11 cellular contexts compared by ENCODE assay signal in the genomic region with DNA sequence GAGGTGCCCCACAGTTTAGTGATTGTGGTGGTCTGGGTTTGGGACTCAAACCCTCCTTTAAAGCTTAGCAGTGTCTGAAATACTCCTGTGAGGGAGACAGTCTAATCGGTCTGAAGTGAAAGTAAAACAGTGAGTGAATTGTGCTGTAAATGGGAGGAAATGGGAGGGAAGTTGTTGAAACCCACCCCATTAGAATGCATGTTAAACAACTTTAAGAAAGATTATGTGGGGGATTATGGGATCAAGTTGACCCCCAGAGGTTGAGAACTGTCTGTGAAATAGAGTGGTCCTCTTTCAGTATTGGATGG.
A peak's percentile ranks its signal among the peaks of the same experiment; 100 is the strongest.
DNase-seq lines count a peak whose midpoint lies in the region; ATAC-seq and TF ChIP-seq lines count a peak whose summit lies in the region.
"Had no signal": no experiment of that assay in that cellular context is flagged by ENCODE, and none has a peak within 500 bp of the region (broad histone marks: within the 10 kb centered on the region; RNA-seq: fewer than 3 reads in every experiment).

No MANE protein-coding gene starts in this region.

- ATAC-seq in HG03066 (IDR thresholded peaks at IDR 0.05; ENCODE audit: low read depth, unreplicated experiment): peak; percentile 29
- ATAC-seq in central memory CD8-positive, alpha-beta T cell (replicated peaks; ENCODE audit: extremely low read depth, poor library complexity, severe bottlenecking): peak; percentile 67
- ATAC-seq in natural killer cell: peak in 2 of 3 donors; percentile 63 to 74
- ATAC-seq in GM19395 (IDR thresholded peaks at IDR 0.05; ENCODE audit: unreplicated experiment): no peak
- no peak for ATAC-seq in HG02840 (IDR thresholded peaks at IDR 0.05; ENCODE audit: low FRiP score, unreplicated experiment)
- ATAC-seq: sciatic nerve had no signal

- H3K36me3 Mint-ChIP-seq in central memory CD8-positive, alpha-beta T cell (ENCODE audit: insufficient read depth): peaks cover 19% of the 10 kb centered on the region
- H3K36me3 Mint-ChIP-seq in natural killer cell: no peaks in the 10 kb centered on the region

- H3K27ac Mint-ChIP-seq in central memory CD8-positive, alpha-beta T cell (ENCODE audit: low read depth): peak overlapping the region; percentile 91
- peak overlapping the region in 1 of 2 donors; percentile 97 for H3K27ac Mint-ChIP-seq in natural killer cell

- H3K4me1 Mint-ChIP-seq in central memory CD8-positive, alpha-beta T cell: peaks cover 87% of the 10 kb centered on the region
- peaks cover 0 to 65% of the 10 kb centered on the region in 2 donors for H3K4me1 Mint-ChIP-seq in natural killer cell

- H3K9me3 Mint-ChIP-seq in central memory CD8-positive, alpha-beta T cell: no peaks in the 10 kb centered on the region
- no peaks in the 10 kb centered on the region for H3K9me3 Mint-ChIP-seq in natural killer cell

- peak overlapping the region; percentile 90 for H3K4me3 Mint-ChIP-seq in central memory CD8-positive, alpha-beta T cell
- H3K4me3 Mint-ChIP-seq in natural killer cell: no peak overlapping the region

- intact Hi-C loops in natural killer cell (cut with micrococcal nuclease): no loop called here

- DNase-seq in GF-D8 (lab: John Stamatoyannopoulos, UW) (peak; percentile 18), natural killer cell (no peak), NCI-H510A (lab: John Stamatoyannopoulos, UW) (no peak), NCI-H128 (lab: John Stamatoyannopoulos, UW; ENCODE audit: unreplicated experiment) (no peak)
- DNase-seq in central memory CD8-positive, alpha-beta T cell (ENCODE audit: low spot score in 2 of 2): no peak
- DNase-seq: NCI-H774, upper lobe of left lung had no signal

- no peak for TF ChIP-seq CTCF in natural killer cell (IDR thresholded peaks at IDR 0.05)

- no peaks in the 10 kb centered on the region for H3K27me3 Mint-ChIP-seq in central memory CD8-positive, alpha-beta T cell
- no peaks in the 10 kb centered on the region for H3K27me3 Mint-ChIP-seq in natural killer cell (ENCODE audit: low read depth in 2 of 2)

Comparison
In these comparisons a context has a peak if more than half of its experiments do, and no peak if none do; other contexts are left out.
1. ATAC-seq: peak in HG03066 (single experiment), central memory CD8-positive, alpha-beta T cell (single experiment) and natural killer cell (2 of 3); none in GM19395 (single experiment) and HG02840 (single experiment).